8 cellular contexts compared by ENCODE assay signal in the genomic region with DNA sequence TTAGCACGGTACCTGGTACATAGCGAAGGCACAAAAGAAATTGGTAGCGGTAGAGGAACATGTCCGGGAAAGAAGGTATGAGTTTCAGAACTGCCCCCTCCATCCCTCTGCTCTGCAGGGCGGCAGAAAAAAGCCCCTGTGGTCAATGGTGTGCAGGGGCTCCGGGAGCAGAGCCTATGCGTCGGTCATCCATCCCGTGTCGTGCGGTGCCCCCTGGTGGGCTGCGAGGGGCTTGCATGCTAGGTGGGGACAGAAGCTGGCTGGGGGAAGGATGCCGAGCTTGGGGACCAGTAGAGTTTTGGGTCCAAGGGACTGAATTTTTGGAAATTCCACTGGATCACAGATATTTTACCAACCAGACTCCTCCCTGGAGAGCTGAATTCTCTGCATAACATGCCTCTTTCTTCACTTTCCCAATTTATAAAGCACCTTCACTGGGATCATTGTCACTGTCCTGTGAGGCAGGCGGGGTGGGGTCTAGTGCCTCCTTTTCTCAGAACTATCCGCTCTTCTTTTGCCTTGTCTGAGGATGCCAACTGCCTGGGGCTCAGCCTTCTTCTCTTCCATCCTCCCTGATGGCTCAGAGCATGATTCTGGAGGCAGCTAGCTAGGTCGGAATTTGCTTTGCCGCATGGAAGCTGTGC.
DNase-seq lines count a peak whose midpoint lies in the region; ATAC-seq and TF ChIP-seq lines count a peak whose summit lies in the region.

No MANE protein-coding gene starts in this region.

- DNase-seq in BE2C (peak; percentile 83), NCI-H748 (lab: John Stamatoyannopoulos, UW; ENCODE audit: unreplicated experiment) (peak; percentile 63), activated T-cell treated with anti-CD3 and anti-CD28 coated beads for 24 hours (ENCODE audit: low read depth) (peak; percentile 49), esophagus muscularis mucosa (ENCODE audit: extremely low spot score) (no peak)
- DNase-seq in stimulated activated naive CD8-positive, alpha-beta T cell treated with anti-CD3 and anti-CD28 coated beads, Interleukin-15, amount 100 ng/mL, for 72 hours, result peak; percentile 69 to 72

- no peak overlapping the region for H3K4me3 Mint-ChIP-seq in nephron
- H3K4me3 Mint-ChIP-seq in stimulated activated naive CD8-positive, alpha-beta T cell treated with anti-CD3 and anti-CD28 coated beads, Interleukin-15, amount 100 ng/mL, for 72 hours, result no peak overlapping the region

- TF ChIP-seq CTCF in BE2C (IDR thresholded peaks at IDR 0.05; ENCODE audit: low read depth, low read length) (peak; percentile 91), esophagus muscularis mucosa (IDR thresholded peaks at IDR 0.05) (peak; percentile 89 to 93 (median 91)), nephron (IDR thresholded peaks at IDR 0.05; ENCODE audit: unreplicated experiment in 3 of 3) (peak; percentile 95 to 97 (median 96))

- no peak overlapping the region for H3K27ac Mint-ChIP-seq in nephron
- H3K27ac Mint-ChIP-seq in stimulated activated naive CD8-positive, alpha-beta T cell treated with anti-CD3 and anti-CD28 coated beads, Interleukin-15, amount 100 ng/mL, for 72 hours, result peak overlapping the region; percentile 48 to 79

- TF ChIP-seq POLR2A in esophagus muscularis mucosa (IDR thresholded peaks at IDR 0.05; ENCODE audit: low read depth), result no peak

- no peaks in the 10 kb centered on the region for H3K9me3 Mint-ChIP-seq in nephron
- no peaks in the 10 kb centered on the region for H3K9me3 Mint-ChIP-seq in stimulated activated naive CD8-positive, alpha-beta T cell treated with anti-CD3 and anti-CD28 coated beads, Interleukin-15, amount 100 ng/mL, for 72 hours

- H3K9me3 ChIP-seq in BE2C (no peaks in the 10 kb centered on the region), esophagus muscularis mucosa (no peaks in the 10 kb centered on the region)

- no peaks in the 10 kb centered on the region for H3K4me1 Mint-ChIP-seq in nephron
- no peaks in the 10 kb centered on the region for H3K4me1 Mint-ChIP-seq in stimulated activated naive CD8-positive, alpha-beta T cell treated with anti-CD3 and anti-CD28 coated beads, Interleukin-15, amount 100 ng/mL, for 72 hours

- peaks cover 4% of the 10 kb centered on the region for H3K36me3 Mint-ChIP-seq in nephron (ENCODE audit: low read depth)

- H3K27me3 Mint-ChIP-seq in nephron (ENCODE audit: low read depth), result peaks cover 8% of the 10 kb centered on the region
- peaks cover 8% of the 10 kb centered on the region for H3K27me3 Mint-ChIP-seq in stimulated activated naive CD8-positive, alpha-beta T cell treated with anti-CD3 and anti-CD28 coated beads, Interleukin-15, amount 100 ng/mL, for 72 hours

- H3K4me3 ChIP-seq in BE2C (ENCODE audit: low read depth, low read length) (no peak overlapping the region), esophagus muscularis mucosa (no peak overlapping the region)

- H3K36me3 ChIP-seq in BE2C (no peaks in the 10 kb centered on the region), esophagus muscularis mucosa (no peaks in the 10 kb centered on the region)

- TF ChIP-seq EP300 in esophagus muscularis mucosa (IDR thresholded peaks at IDR 0.05), result no peak

- intact Hi-C loops in esophagus muscularis mucosa (cut with DNase I), result loop anchor here (1.0 kb wide), 1 partner anchor 210 kb away; no protein-coding TSS in a partner anchor

- no peak overlapping the region for H3K27ac ChIP-seq in esophagus muscularis mucosa (replicated peaks in 1 of 4)

- H3K4me1 ChIP-seq in BE2C (no peaks in the 10 kb centered on the region), esophagus muscularis mucosa (peaks cover 0 to 5% (median 0%) of the 10 kb centered on the region in 4 donors)

- 34% methylated on average over 17 of the region's 17 CpGs for WGBS in esophagus muscularis mucosa

- ATAC-seq in GM19397 (IDR thresholded peaks at IDR 0.05; ENCODE audit: unreplicated experiment) (peak; percentile 52), HG02870 (IDR thresholded peaks at IDR 0.05; ENCODE audit: unreplicated experiment) (no peak)
- ATAC-seq in stimulated activated naive CD8-positive, alpha-beta T cell treated with anti-CD3 and anti-CD28 coated beads, Interleukin-15, amount 100 ng/mL, for 72 hours, result peak; percentile 76

- H3K27me3 ChIP-seq in BE2C (peaks cover 13% of the 10 kb centered on the region), esophagus muscularis mucosa (peaks cover 0 to 12% (median 0%) of the 10 kb centered on the region in 4 donors)

Comparison
In these comparisons a context has a peak if more than half of its experiments do, and no peak if none do; other contexts are left out.
1. H3K27ac Mint-ChIP-seq: peak in stimulated activated naive CD8-positive, alpha-beta T cell treated with anti-CD3 and anti-CD28 coated beads, Interleukin-15, amount 100 ng/mL, for 72 hours (2 of 2); none in nephron (0 of 3).
2. Peak in every context shown above with its lines, with median percentiles within 50 percentile points of each other: CTCF ChIP-seq.